15 cellular contexts compared by ENCODE assay signal in genomic region chr2:83584674-83585073, GRCh38.
DNase-seq lines count a peak whose midpoint lies in the region; ATAC-seq and TF ChIP-seq lines count a peak whose summit lies in the region.
"Had no signal": no experiment of that assay in that cellular context is flagged by ENCODE, and none has a peak within 500 bp of the region (broad histone marks: within the 10 kb centered on the region; RNA-seq: fewer than 3 reads in every experiment).

No MANE protein-coding gene starts in this region.

- H3K4me1 ChIP-seq in GM23248 (ENCODE audit: insufficient read depth), result peaks cover 20% of the 10 kb centered on the region
- H3K4me1 ChIP-seq: parathyroid adenoma had no signal

- no peaks in the 10 kb centered on the region for H3K79me2 ChIP-seq in GM23248 (ENCODE audit: insufficient read depth)
- H3K79me2 ChIP-seq: parathyroid adenoma had no signal

- peak overlapping the region; percentile 61 for H2AFZ ChIP-seq in GM23248
- H2AFZ ChIP-seq: parathyroid adenoma had no signal

- H3K27ac ChIP-seq in GM23248, result peak overlapping the region; percentile 53
- no peak overlapping the region for H3K27ac ChIP-seq in SK-N-MC
- H3K27ac ChIP-seq: parathyroid adenoma had no signal

- no peaks in the 10 kb centered on the region for H4K20me1 ChIP-seq in GM23248 (ENCODE audit: insufficient read depth)

- peak; percentile 65 for DNase-seq in GM23248
- no peak for DNase-seq in SK-N-MC (ENCODE audit: low read depth, low spot score)
- DNase-seq in fibroblast of the aortic adventitia (ENCODE audit: low read depth), result peak; percentile 11
- DNase-seq in retinal pigment epithelial cell (ENCODE audit: low read depth), result peak; percentile 32
- no peak for DNase-seq in activated gamma-delta T cell treated with Interleukin-2 at 50 U/mL for 16 hours
- DNase-seq in NCI-H510A treated with DMSO at 0.1 percent for 48 hours (lab: John Stamatoyannopoulos, UW), result no peak
- DNase-seq: activated naive CD4-positive, alpha-beta T cell treated with anti-CD3 and anti-CD28 coated beads, Interleukin-2, amount 10 ng/mL, durations not matched to agents 7 days and 5 days; caudate nucleus; DND-41; effector memory CD8-positive, alpha-beta T cell; NCI-H1694 had no signal

- in situ Hi-C loops in GM23248 (cut with MboI), result no loop called here

- H3K9ac ChIP-seq in GM23248 (peak overlapping the region; percentile 48), SK-N-MC (ENCODE audit: insufficient read length) (no peak overlapping the region)
- H3K9ac ChIP-seq: parathyroid adenoma had no signal

- TF ChIP-seq POLR2A in GM18505 (IDR thresholded peaks at IDR 0.05; ENCODE audit: borderline replicate concordance, extremely low read depth, insufficient read depth, insufficient read length), result no peak

- no peaks in the 10 kb centered on the region for H3K27me3 ChIP-seq in GM23248 (replicated peaks; ENCODE audit: insufficient read depth)

- ATAC-seq in GM18505 (IDR thresholded peaks at IDR 0.05; ENCODE audit: unreplicated experiment), result no peak
- ATAC-seq in GM21619 (IDR thresholded peaks at IDR 0.05; ENCODE audit: unreplicated experiment), result no peak
- ATAC-seq: effector memory CD8-positive, alpha-beta T cell; GM12878 had no signal

- H3K9me3 ChIP-seq in GM23248 (ENCODE audit: low read depth) (no peaks in the 10 kb centered on the region), SK-N-MC (ENCODE audit: low read depth, low read length) (no peaks in the 10 kb centered on the region)

- H3K4me3 ChIP-seq in GM23248 (peak overlapping the region; percentile 57), SK-N-MC (peak overlapping the region; percentile 36; the same call in 1 of the 2 replicates), fibroblast of the aortic adventitia (ENCODE audit: low read depth, low read length) (no peak overlapping the region), retinal pigment epithelial cell (ENCODE audit: low read length) (no peak overlapping the region)
- H3K4me3 ChIP-seq: GM12878 had no signal

- no peaks in the 10 kb centered on the region; the same call in 1 of the 2 replicates for H3K9me2 ChIP-seq in GM23248 (ENCODE audit: insufficient read depth)

- WGBS in GM23248 (ENCODE audit: low coverage in 1 of 2, low lambda C conversion rate in 2 of 2, missing lambda C conversion rate in 2 of 2), 2 experiments, result 1 to 6% methylated on average over 3 of the region's 3 CpGs

- H3K4me2 ChIP-seq in GM23248 (ENCODE audit: unreplicated experiment), result peak overlapping the region; percentile 76

- TF ChIP-seq CTCF in fibroblast of the aortic adventitia (IDR thresholded peaks at IDR 0.05; ENCODE audit: insufficient read depth, low read length), result no peak
- TF ChIP-seq CTCF in retinal pigment epithelial cell (conservative IDR thresholded peaks at IDR 0.05; ENCODE audit: low read depth, low read length), result no peak

- peaks cover 14% of the 10 kb centered on the region for H3F3A ChIP-seq in GM23248 (ENCODE audit: insufficient read depth)

- H3K36me3 ChIP-seq in GM23248 (ENCODE audit: low read depth) (no peaks in the 10 kb centered on the region), SK-N-MC (ENCODE audit: insufficient read depth, low read length) (no peaks in the 10 kb centered on the region)

Comparison
In these comparisons a context has a peak if more than half of its experiments do, and no peak if none do; other contexts are left out.
1. DNase-seq: peak in GM23248 (single experiment), fibroblast of the aortic adventitia (single experiment) and retinal pigment epithelial cell (single experiment); none in SK-N-MC (single experiment), activated gamma-delta T cell treated with Interleukin-2 at 50 U/mL for 16 hours (single experiment) and NCI-H510A treated with DMSO at 0.1 percent for 48 hours (single experiment).
2. H3K4me3 ChIP-seq: peak in GM23248 (single experiment) and SK-N-MC (single experiment); none in fibroblast of the aortic adventitia (single experiment) and retinal pigment epithelial cell (single experiment).